In the genomic region with DNA sequence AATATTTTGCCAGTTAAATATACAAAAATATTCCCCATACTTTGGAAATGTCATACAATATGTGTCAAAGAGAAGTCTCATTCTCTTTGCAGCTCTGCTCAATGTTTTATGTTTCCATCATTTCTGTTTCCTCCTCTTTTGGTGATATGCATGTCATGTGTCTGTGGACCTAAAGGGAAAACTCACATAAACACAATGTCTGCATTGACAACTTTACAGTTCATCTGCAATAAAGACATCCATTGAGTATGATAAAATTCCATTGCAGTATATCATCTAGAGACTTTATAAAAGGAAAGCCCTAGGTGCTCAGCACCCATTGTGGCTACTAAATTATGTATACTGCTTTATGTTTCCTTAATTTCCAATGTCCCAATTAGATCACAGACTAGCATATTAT, we compare ENCODE assay signal across 7 cellular contexts.
"Had no signal": no experiment of that assay in that cellular context is flagged by ENCODE, and none has a peak within 500 bp of the region (broad histone marks: within the 10 kb centered on the region; RNA-seq: fewer than 3 reads in every experiment).

No MANE protein-coding gene starts in this region.

- H3K27ac Mint-ChIP-seq: GM23338, H9 had no signal

- H3K4me3 Mint-ChIP-seq: GM23338, H9 had no signal

- H3K9me3 Mint-ChIP-seq: GM23338, H9 had no signal

- ATAC-seq: GM23338, HepG2, K562 had no signal

- DNase-seq: H9, HCEC 1CT, IMR-90, KG1 had no signal
